In the genomic region with DNA sequence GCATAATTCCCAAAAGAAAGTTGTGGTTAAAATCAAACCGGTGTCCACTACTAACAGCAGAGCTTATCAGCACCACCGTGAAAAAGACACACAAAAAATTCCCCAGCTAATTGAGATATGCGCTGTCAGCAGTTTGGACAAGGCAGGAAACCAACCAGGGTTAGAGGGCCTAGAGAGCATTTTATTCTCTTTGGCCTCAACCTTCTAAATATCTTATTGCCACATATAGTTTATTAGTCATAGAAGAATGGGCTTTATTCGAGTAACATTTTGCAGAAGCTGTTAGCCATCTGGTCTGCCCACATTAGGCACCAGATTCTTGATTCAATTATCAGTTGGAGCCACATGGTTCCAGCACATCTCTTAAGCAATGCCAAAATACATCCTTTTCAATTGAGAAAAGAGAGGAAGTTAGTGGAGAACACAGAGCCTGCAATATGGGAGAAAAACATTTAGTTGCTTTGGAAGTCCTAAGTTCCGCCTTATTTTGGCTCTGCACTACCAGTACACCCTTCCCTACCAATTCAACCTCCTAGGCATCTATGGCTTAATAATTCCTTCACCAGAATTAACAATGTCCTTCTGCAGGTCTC, we compare ENCODE assay signal across 14 cellular contexts.
DNase-seq lines count a peak whose midpoint lies in the region; ATAC-seq and TF ChIP-seq lines count a peak whose summit lies in the region.
"Had no signal": no experiment of that assay in that cellular context is flagged by ENCODE, and none has a peak within 500 bp of the region (broad histone marks: within the 10 kb centered on the region; RNA-seq: fewer than 3 reads in every experiment).

No MANE protein-coding gene starts in this region.

- peak; percentile 51 for ATAC-seq in omental fat pad (ENCODE audit: low FRiP score)
- ATAC-seq in activated naive CD4-positive, alpha-beta T cell treated with anti-CD3 and anti-CD28 coated beads, Interleukin-2, amount 50 U/mL, for 72 hours = no peak
- ATAC-seq in GM18907 (IDR thresholded peaks at IDR 0.05; ENCODE audit: unreplicated experiment) = no peak
- ATAC-seq: activated CD4-positive, CD25-positive, alpha-beta regulatory T cell treated with anti-CD3 and anti-CD28 coated beads, Interleukin-2, amount 50 U/mL, for 24 hours; naive thymus-derived CD4-positive, alpha-beta T cell had no signal

- H3K27ac Mint-ChIP-seq in activated naive CD4-positive, alpha-beta T cell treated with anti-CD3 and anti-CD28 coated beads, Interleukin-2, amount 50 U/mL, for 72 hours = no peak overlapping the region
- H3K27ac Mint-ChIP-seq: activated T-helper 1 cell treated with anti-CD3 and anti-CD28 coated beads, Interleukin-12 subunit alpha, Interleukin-12 subunit beta, Interleukin-2, Interleukin-4 antibody, amounts not matched to agents 30 ng/mL and 10 ng/mL and 1 ng/mL, durations not matched to agents 14 hours and 24 hours and 36 hours; naive thymus-derived CD4-positive, alpha-beta T cell had no signal

- no peaks in the 10 kb centered on the region for H3K36me3 Mint-ChIP-seq in activated naive CD4-positive, alpha-beta T cell treated with anti-CD3 and anti-CD28 coated beads, Interleukin-2, amount 50 U/mL, for 72 hours
- H3K36me3 Mint-ChIP-seq: naive thymus-derived CD4-positive, alpha-beta T cell had no signal

- TF ChIP-seq CTCF in omental fat pad (IDR thresholded peaks at IDR 0.05) = no peak

- DNase-seq in DMS 273 (lab: John Stamatoyannopoulos, UW; ENCODE audit: unreplicated experiment) (peak; percentile 51), DMS 273 treated with DMSO at 0.1 percent for 48 hours (lab: John Stamatoyannopoulos, UW) (no peak), OCI-M1 (lab: John Stamatoyannopoulos, UW) (peak; percentile 79), cerebellum (ENCODE audit: low spot score) (peak; percentile 8), omental fat pad (ENCODE audit: low spot score) (no peak)
- DNase-seq in activated naive CD4-positive, alpha-beta T cell treated with anti-CD3 and anti-CD28 coated beads, Interleukin-2, amount 50 U/mL, for 72 hours (ENCODE audit: low spot score in 2 of 2) = no peak
- no peak for DNase-seq in stimulated activated CD4-positive, alpha-beta T cell treated with anti-CD3 and anti-CD28 coated beads, Interleukin-4, amount 100 ng/mL, for 4 hours
- DNase-seq: GF-D8; mammary epithelial cell; naive thymus-derived CD4-positive, alpha-beta T cell; Right ventricle myocardium superior had no signal

- peaks cover 4 to 5% of the 10 kb centered on the region in 2 donors for H3K9me3 Mint-ChIP-seq in activated naive CD4-positive, alpha-beta T cell treated with anti-CD3 and anti-CD28 coated beads, Interleukin-2, amount 50 U/mL, for 72 hours
- H3K9me3 Mint-ChIP-seq: activated T-helper 1 cell treated with anti-CD3 and anti-CD28 coated beads, Interleukin-12 subunit alpha, Interleukin-12 subunit beta, Interleukin-2, Interleukin-4 antibody, amounts not matched to agents 30 ng/mL and 10 ng/mL and 1 ng/mL, durations not matched to agents 14 hours and 24 hours and 36 hours had no signal

Comparison
In these comparisons a context has a peak if more than half of its experiments do, and no peak if none do; other contexts are left out.
1. DNase-seq: peak in DMS 273 (single experiment), OCI-M1 (single experiment) and cerebellum (single experiment); none in DMS 273 treated with DMSO at 0.1 percent for 48 hours (single experiment), omental fat pad (single experiment), activated naive CD4-positive, alpha-beta T cell treated with anti-CD3 and anti-CD28 coated beads, Interleukin-2, amount 50 U/mL, for 72 hours (0 of 2) and stimulated activated CD4-positive, alpha-beta T cell treated with anti-CD3 and anti-CD28 coated beads, Interleukin-4, amount 100 ng/mL, for 4 hours (0 of 2).